26 cellular contexts compared by ENCODE assay signal in genomic region chr2:166463640-166464039, GRCh38. TPM values are rescaled to one million over a fixed set of nuclear protein-coding genes. Genes with fewer than 3 reads are reported as not detected.
DNase-seq lines count a peak whose midpoint lies in the region; ATAC-seq, FAIRE-seq and TF ChIP-seq lines count a peak whose summit lies in the region.
"Had no signal": no experiment of that assay in that cellular context is flagged by ENCODE, and none has a peak within 500 bp of the region (broad histone marks: within the 10 kb centered on the region; RNA-seq: fewer than 3 reads in every experiment).

No MANE protein-coding gene starts in this region.

- H3K9me3 ChIP-seq in right atrium auricular region (no peaks in the 10 kb centered on the region), kidney (ENCODE audit: control insufficient read depth in 1 of 2, low read length in 2 of 2) (peaks cover 0 to 3% of the 10 kb centered on the region in 2 donors), spleen (no peaks in the 10 kb centered on the region), A673 (ENCODE audit: low read depth, low read length, poor library complexity, severe bottlenecking) (no peaks in the 10 kb centered on the region)
- H3K9me3 ChIP-seq: BE2C; BLaER1 treated with 17β-estradiol and CSF1 and Interleukin-3, amounts not matched to agents 10 nM and 100 nM; HAP-1 had no signal

- intact Hi-C loops in Right ventricle myocardium inferior (cut with DNase I) (no loop called here), kidney (cut with DNase I) (no loop called here), spleen (cut with DNase I; ENCODE audit: low total_unique reads) (no loop called here), A673 (cut with micrococcal nuclease; ENCODE audit: unreplicated experiment) (no loop called here)

- TF ChIP-seq CTCF in right atrium auricular region (IDR thresholded peaks at IDR 0.05), result no peak
- no peak for TF ChIP-seq CTCF in kidney (IDR thresholded peaks at IDR 0.05; ENCODE audit: borderline replicate concordance, extremely low read depth, insufficient read depth)
- no peak for TF ChIP-seq CTCF in spleen (IDR thresholded peaks at IDR 0.05 in 8 of 11, conservative IDR thresholded peaks at IDR 0.05 in 3 of 11)
- TF ChIP-seq CTCF in A673 (conservative IDR thresholded peaks at IDR 0.05; ENCODE audit: low read depth, low read length), result no peak

- no peaks in the 10 kb centered on the region for H3K36me3 ChIP-seq in right atrium auricular region
- H3K36me3 ChIP-seq in kidney (ENCODE audit: control insufficient read depth in 1 of 2, insufficient read depth in 2 of 2, low read length in 2 of 2), result no peaks in the 10 kb centered on the region
- H3K36me3 ChIP-seq in spleen, result no peaks in the 10 kb centered on the region
- no peaks in the 10 kb centered on the region for H3K36me3 ChIP-seq in A673 (ENCODE audit: insufficient read depth, low read length, poor library complexity, severe bottlenecking)
- H3K36me3 ChIP-seq: BE2C; BLaER1 treated with 17β-estradiol and CSF1 and Interleukin-3, amounts not matched to agents 10 nM and 100 nM; HAP-1 had no signal

- WGBS in spleen, 5 donors, result 88 to 98% (median 95%) methylated on average over 5 of the region's 5 CpGs

- POLR2A ChIA-PET in A673 (lab: Charles Lee; ENCODE audit: low non-redundant PET), result no interaction called here

- H3K4me3 ChIP-seq in right atrium auricular region (no peak overlapping the region), kidney (ENCODE audit: low read length in 2 of 2) (no peak overlapping the region), spleen (no peak overlapping the region), A673 (ENCODE audit: low read depth, low read length, poor library complexity, severe bottlenecking) (no peak overlapping the region)
- H3K4me3 ChIP-seq: BLaER1 treated with 17β-estradiol and CSF1 and Interleukin-3, amounts not matched to agents 10 nM and 100 nM; HAP-1 had no signal

- TF ChIP-seq POLR2A in spleen (IDR thresholded peaks at IDR 0.05), result no peak

- CTCF ChIA-PET in A673 (lab: Charles Lee), result no interaction called here

- no peaks in the 10 kb centered on the region for H3K4me1 ChIP-seq in right atrium auricular region
- H3K4me1 ChIP-seq in kidney (ENCODE audit: control insufficient read depth in 1 of 2, insufficient read depth in 1 of 2, low read depth in 1 of 2, low read length in 2 of 2), result no peaks in the 10 kb centered on the region
- no peaks in the 10 kb centered on the region for H3K4me1 ChIP-seq in spleen
- no peaks in the 10 kb centered on the region for H3K4me1 ChIP-seq in A673 (ENCODE audit: insufficient read depth, low read length, poor library complexity, severe bottlenecking)
- H3K4me1 ChIP-seq: BE2C; BLaER1 treated with 17β-estradiol and CSF1 and Interleukin-3, amounts not matched to agents 10 nM and 100 nM; HAP-1 had no signal

- no TSS peak for BruUV-seq in A673 (replicated peaks; lab: Mats Ljungman, UMichigan)

- peak; percentile 31 for ATAC-seq in Right ventricle myocardium inferior

- H3K9ac ChIP-seq in kidney (ENCODE audit: low read length in 2 of 2), result no peak overlapping the region
- H3K9ac ChIP-seq: BLaER1 treated with 17β-estradiol and CSF1 and Interleukin-3, amounts not matched to agents 10 nM and 100 nM had no signal

- H3K27me3 ChIP-seq in right atrium auricular region (no peaks in the 10 kb centered on the region), spleen (replicated peaks in 1 of 7) (no peaks in the 10 kb centered on the region), A673 (replicated peaks; ENCODE audit: insufficient read depth, low read depth, low read length, poor library complexity) (no peaks in the 10 kb centered on the region)
- H3K27me3 ChIP-seq: BE2C; BLaER1 treated with 17β-estradiol and CSF1 and Interleukin-3, amounts not matched to agents 10 nM and 100 nM had no signal

- H3K27ac ChIP-seq in right atrium auricular region (no peak overlapping the region), kidney (ENCODE audit: low read depth in 2 of 2, low read length in 2 of 2) (no peak overlapping the region), spleen (no peak overlapping the region), A673 (ENCODE audit: low read depth, low read length, poor library complexity, severe bottlenecking) (no peak overlapping the region)
- H3K27ac ChIP-seq: 22Rv1; BLaER1 treated with 17β-estradiol and CSF1 and Interleukin-3, amounts not matched to agents 10 nM and 100 nM had no signal

- DNase-seq in Right ventricle myocardium inferior (ENCODE audit: missing footprints) (no peak), right atrium auricular region (ENCODE audit: low spot score) (no peak), kidney (peak; percentile 25), spleen (peak; percentile 22), glomerular visceral epithelial cell (ENCODE audit: extremely low spot score) (no peak), A673 (ENCODE audit: low spot score) (no peak)
- DNase-seq: ACHN; AML-193; BE2C; CD4-positive, alpha-beta T cell; CD8-positive, alpha-beta memory T cell; DMS53; DMS79 treated with DMSO at 0.1 percent for 48 hours; GF-D8; GOT3; HFFc6 had no signal

- no peak for FAIRE-seq in kidney (lab: Jason Lieb, UNC)
- FAIRE-seq: A204.1, GM12891, GM18507, H54 had no signal

RNA-seq across cellular contexts. Expression of gene SCN7A, which starts 30.4 kb away (rescaled TPM):
- total RNA-seq in Right ventricle myocardium inferior (35.4 TPM), right atrium auricular region (10 to 100 TPM in 1 of 2 donors, 1 to 10 TPM in 1; 6.2 to 30.6 TPM), kidney (3.6 TPM), spleen (10 to 100 TPM in 1 of 7 donors, 1 to 10 TPM in 6; 1.1 to 10.6 (median 1.4) TPM), A673 (2021) (not detected in 2 replicates)
- polyA plus RNA-seq in kidney (ENCODE audit: insufficient read depth, low read depth, low replicate concordance) (1.9 TPM), spleen (1 to 10 TPM in 1 of 3 donors, under 1 TPM in 2; 0.15 to 2.4 (median 0.55) TPM)
- total RNA-seq: CD4-positive, alpha-beta T cell; CD8-positive, alpha-beta memory T cell; Daoy; G401 had no signal
- polyA plus RNA-seq: CD14-positive monocyte; CD8-positive, alpha-beta memory T cell had no signal

Comparison
In these comparisons a context has a peak if more than half of its experiments do, and no peak if none do; other contexts are left out.
1. DNase-seq: peak in kidney (single experiment) and spleen (single experiment); none in Right ventricle myocardium inferior (single experiment), right atrium auricular region (single experiment), glomerular visceral epithelial cell (single experiment) and A673 (single experiment).